ENCODE assay signal across 16 cellular contexts in the genomic region with DNA sequence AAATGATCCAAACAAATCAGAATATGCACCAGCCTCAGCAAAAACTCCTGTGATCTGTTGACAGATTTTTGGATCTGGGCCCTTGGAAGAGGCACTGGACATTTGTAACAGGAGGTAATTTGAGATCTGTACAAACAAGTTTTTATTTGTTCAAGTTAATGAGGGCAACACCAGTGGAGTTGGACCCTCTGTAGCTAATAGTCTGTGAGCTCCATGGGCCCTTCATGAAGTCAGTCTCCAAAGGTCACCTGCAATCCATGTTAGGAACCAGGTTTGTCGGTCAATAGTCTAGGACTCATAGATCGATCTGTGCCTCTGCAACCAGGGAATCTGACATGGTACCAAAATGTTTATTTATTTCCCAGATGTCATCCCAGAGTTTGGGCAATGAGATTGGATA. TPM values are rescaled to one million over a fixed set of nuclear protein-coding genes. Genes with fewer than 3 reads are reported as not detected.
A peak's percentile ranks its signal among the peaks of the same experiment; 100 is the strongest.
DNase-seq lines count a peak whose midpoint lies in the region; ATAC-seq and TF ChIP-seq lines count a peak whose summit lies in the region.
"Had no signal": no experiment of that assay in that cellular context is flagged by ENCODE, and none has a peak within 500 bp of the region (broad histone marks: within the 10 kb centered on the region; RNA-seq: fewer than 3 reads in every experiment).

No MANE protein-coding gene starts in this region.

- H3K27ac Mint-ChIP-seq in WTC11 (peak overlapping the region; percentile 71), MCF 10A (ENCODE audit: low read depth, unreplicated experiment) (no peak overlapping the region)
- H3K27ac Mint-ChIP-seq: IgD-negative memory B cell had no signal

- H3K4me3 Mint-ChIP-seq in WTC11 (no peak overlapping the region), MCF 10A (ENCODE audit: unreplicated experiment) (no peak overlapping the region)
- H3K4me3 Mint-ChIP-seq: IgD-negative memory B cell had no signal

- intact Hi-C loops in MCF 10A (cut with micrococcal nuclease) = no loop called here

- no peak for TF ChIP-seq CTCF in WTC11 (IDR thresholded peaks at IDR 0.05)
- TF ChIP-seq CTCF in MCF 10A (IDR thresholded peaks at IDR 0.05; ENCODE audit: unreplicated experiment) = no peak

- CTCF ChIA-PET in WTC11 (lab: Charles Lee) (no interaction called here), MCF 10A (lab: Yijun Ruan, JAX) (no interaction called here)

- POLR2A ChIA-PET in WTC11 (lab: Charles Lee) = no interaction called here
- POLR2A ChIA-PET in MCF 10A (lab: Yijun Ruan, JAX) = no interaction called here

- H3K36me3 Mint-ChIP-seq in WTC11 = no peaks in the 10 kb centered on the region
- H3K36me3 Mint-ChIP-seq in MCF 10A (ENCODE audit: insufficient read depth, unreplicated experiment) = no peaks in the 10 kb centered on the region
- H3K36me3 Mint-ChIP-seq: IgD-negative memory B cell had no signal

- H3K27me3 Mint-ChIP-seq in WTC11 (ENCODE audit: low read depth) (no peaks in the 10 kb centered on the region), MCF 10A (ENCODE audit: insufficient read depth, unreplicated experiment) (no peaks in the 10 kb centered on the region)
- H3K27me3 Mint-ChIP-seq: IgD-negative memory B cell had no signal

- no peaks in the 10 kb centered on the region for H3K9me3 Mint-ChIP-seq in WTC11
- no peaks in the 10 kb centered on the region for H3K9me3 Mint-ChIP-seq in MCF 10A (ENCODE audit: unreplicated experiment)
- H3K9me3 Mint-ChIP-seq: IgD-negative memory B cell had no signal

- peak; percentile 49 for DNase-seq in DMS79 treated with DMSO at 0.1 percent for 48 hours (lab: John Stamatoyannopoulos, UW)
- peak; percentile 37 to 84 for DNase-seq in NCI-H2081 (lab: John Stamatoyannopoulos, UW)
- DNase-seq in WTC11 (ENCODE audit: low spot score) = no peak
- DNase-seq in myocyte (ENCODE audit: low read depth) = peak; percentile 51
- no peak for DNase-seq in NCI-H1436 (lab: John Stamatoyannopoulos, UW)
- DNase-seq in Kasumi-1 (lab: John Stamatoyannopoulos, UW) = no peak
- no peak for DNase-seq in MCF 10A (ENCODE audit: unreplicated experiment)
- DNase-seq in activated CD8-positive, alpha-beta memory T cell treated with anti-CD3 and anti-CD28 coated beads for 24 hours = no peak
- DNase-seq: activated T-cell treated with anti-CD3 and anti-CD28 coated beads, Interleukin-2, amount 50 U/mL, for 48 hours; AML-193; mammary epithelial cell; NK-92 treated with Interleukin-12 subunit alpha and Interleukin-12 subunit beta, amount 100 ng/mL, for 24 hours; posterior cingulate gyrus; stimulated activated CD4-positive, alpha-beta T cell treated with anti-CD3 and anti-CD28 coated beads, Interleukin-4, amount 100 ng/mL, for 24 hours; stimulated activated naive CD4-positive, alpha-beta T cell had no signal

- BruUV-seq in MCF 10A (replicated peaks; lab: Mats Ljungman, UMichigan) = no TSS peak

- H3K4me1 Mint-ChIP-seq in WTC11 (peaks cover 76% of the 10 kb centered on the region), MCF 10A (ENCODE audit: insufficient read depth, unreplicated experiment) (peaks cover 11% of the 10 kb centered on the region)
- H3K4me1 Mint-ChIP-seq: IgD-negative memory B cell had no signal

- no peak for ATAC-seq in WTC11

TF ChIP-seq in WTC11, 78 proteins besides CTCF, POLR2A, EP300 and RAD21:
- TF ChIP-seq, protein P1, sequence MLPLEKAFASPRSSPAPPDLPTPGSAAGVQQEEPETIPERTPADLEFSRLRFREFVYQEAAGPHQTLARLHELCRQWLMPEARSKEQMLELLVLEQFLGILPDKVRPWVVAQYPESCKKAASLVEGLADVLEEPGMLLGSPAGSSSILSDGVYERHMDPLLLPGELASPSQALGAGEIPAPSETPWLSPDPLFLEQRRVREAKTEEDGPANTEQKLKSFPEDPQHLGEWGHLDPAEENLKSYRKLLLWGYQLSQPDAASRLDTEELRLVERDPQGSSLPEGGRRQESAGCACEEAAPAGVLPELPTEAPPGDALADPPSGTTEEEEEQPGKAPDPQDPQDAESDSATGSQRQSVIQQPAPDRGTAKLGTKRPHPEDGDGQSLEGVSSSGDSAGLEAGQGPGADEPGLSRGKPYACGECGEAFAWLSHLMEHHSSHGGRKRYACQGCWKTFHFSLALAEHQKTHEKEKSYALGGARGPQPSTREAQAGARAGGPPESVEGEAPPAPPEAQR (CRISPR knock-in tag; IDR thresholded peaks at IDR 0.05) = no peak
- TF ChIP-seq, protein P2, sequence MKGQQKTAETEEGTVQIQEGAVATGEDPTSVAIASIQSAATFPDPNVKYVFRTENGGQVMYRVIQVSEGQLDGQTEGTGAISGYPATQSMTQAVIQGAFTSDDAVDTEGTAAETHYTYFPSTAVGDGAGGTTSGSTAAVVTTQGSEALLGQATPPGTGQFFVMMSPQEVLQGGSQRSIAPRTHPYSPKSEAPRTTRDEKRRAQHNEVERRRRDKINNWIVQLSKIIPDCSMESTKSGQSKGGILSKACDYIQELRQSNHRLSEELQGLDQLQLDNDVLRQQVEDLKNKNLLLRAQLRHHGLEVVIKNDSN (CRISPR knock-in tag; IDR thresholded peaks at IDR 0.05) = no peak
- no peak for TF ChIP-seq NR1H2 (CRISPR knock-in tag; IDR thresholded peaks at IDR 0.05)
- TF ChIP-seq, protein P3, sequence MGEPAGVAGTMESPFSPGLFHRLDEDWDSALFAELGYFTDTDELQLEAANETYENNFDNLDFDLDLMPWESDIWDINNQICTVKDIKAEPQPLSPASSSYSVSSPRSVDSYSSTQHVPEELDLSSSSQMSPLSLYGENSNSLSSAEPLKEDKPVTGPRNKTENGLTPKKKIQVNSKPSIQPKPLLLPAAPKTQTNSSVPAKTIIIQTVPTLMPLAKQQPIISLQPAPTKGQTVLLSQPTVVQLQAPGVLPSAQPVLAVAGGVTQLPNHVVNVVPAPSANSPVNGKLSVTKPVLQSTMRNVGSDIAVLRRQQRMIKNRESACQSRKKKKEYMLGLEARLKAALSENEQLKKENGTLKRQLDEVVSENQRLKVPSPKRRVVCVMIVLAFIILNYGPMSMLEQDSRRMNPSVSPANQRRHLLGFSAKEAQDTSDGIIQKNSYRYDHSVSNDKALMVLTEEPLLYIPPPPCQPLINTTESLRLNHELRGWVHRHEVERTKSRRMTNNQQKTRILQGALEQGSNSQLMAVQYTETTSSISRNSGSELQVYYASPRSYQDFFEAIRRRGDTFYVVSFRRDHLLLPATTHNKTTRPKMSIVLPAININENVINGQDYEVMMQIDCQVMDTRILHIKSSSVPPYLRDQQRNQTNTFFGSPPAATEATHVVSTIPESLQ (CRISPR knock-in tag; IDR thresholded peaks at IDR 0.05) = no peak
- no peak for TF ChIP-seq SMAD4 (CRISPR knock-in tag; IDR thresholded peaks at IDR 0.05)
- no peak for TF ChIP-seq SP1 (CRISPR knock-in tag; conservative IDR thresholded peaks at IDR 0.05)
- no peak for TF ChIP-seq FOXP1 (CRISPR knock-in tag; IDR thresholded peaks at IDR 0.05; ENCODE audit: borderline replicate concordance)
- TF ChIP-seq ZNF121 (CRISPR knock-in tag; IDR thresholded peaks at IDR 0.05) = no peak
- TF ChIP-seq KAT7 (CRISPR knock-in tag; IDR thresholded peaks at IDR 0.05; ENCODE audit: borderline replicate concordance) = no peak
- TF ChIP-seq ZNF138 (CRISPR knock-in tag; conservative IDR thresholded peaks at IDR 0.05) = no peak
- TF ChIP-seq FOXJ3 (CRISPR knock-in tag; IDR thresholded peaks at IDR 0.05; ENCODE audit: borderline replicate concordance) = no peak
- no peak for TF ChIP-seq IRF2 (CRISPR knock-in tag; IDR thresholded peaks at IDR 0.05; ENCODE audit: borderline replicate concordance, low read depth)
- no peak for TF ChIP-seq TEAD1 (CRISPR knock-in tag; IDR thresholded peaks at IDR 0.05)
- TF ChIP-seq, protein P4, sequence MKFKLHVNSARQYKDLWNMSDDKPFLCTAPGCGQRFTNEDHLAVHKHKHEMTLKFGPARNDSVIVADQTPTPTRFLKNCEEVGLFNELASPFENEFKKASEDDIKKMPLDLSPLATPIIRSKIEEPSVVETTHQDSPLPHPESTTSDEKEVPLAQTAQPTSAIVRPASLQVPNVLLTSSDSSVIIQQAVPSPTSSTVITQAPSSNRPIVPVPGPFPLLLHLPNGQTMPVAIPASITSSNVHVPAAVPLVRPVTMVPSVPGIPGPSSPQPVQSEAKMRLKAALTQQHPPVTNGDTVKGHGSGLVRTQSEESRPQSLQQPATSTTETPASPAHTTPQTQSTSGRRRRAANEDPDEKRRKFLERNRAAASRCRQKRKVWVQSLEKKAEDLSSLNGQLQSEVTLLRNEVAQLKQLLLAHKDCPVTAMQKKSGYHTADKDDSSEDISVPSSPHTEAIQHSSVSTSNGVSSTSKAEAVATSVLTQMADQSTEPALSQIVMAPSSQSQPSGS (CRISPR knock-in tag; IDR thresholded peaks at IDR 0.05; ENCODE audit: borderline replicate concordance, low read depth) = no peak
- no peak for TF ChIP-seq CREB1 (CRISPR knock-in tag; IDR thresholded peaks at IDR 0.05)
TF ChIP-seq in WTC11: peak in this region for 0.

RNA-seq across cellular contexts. Expression of a gene that starts 40.9 kb away (rescaled TPM):
- 52.3 to 71.8 TPM (median 71.0 TPM) in 3 replicates for total RNA-seq in WTC11 (2021)
- total RNA-seq in myocyte = 235 and 319 TPM in 2 replicates
- 216 TPM for polyA plus RNA-seq in myocyte (2012)
- 60.3 and 64.3 TPM in 2 replicates for total RNA-seq in MCF 10A (2022)

Comparison
In these comparisons a context has a peak if more than half of its experiments do, and no peak if none do; other contexts are left out.
1. DNase-seq: peak in DMS79 treated with DMSO at 0.1 percent for 48 hours (single experiment), NCI-H2081 (2 of 2) and myocyte (single experiment); none in WTC11 (single experiment), NCI-H1436 (single experiment), Kasumi-1 (0 of 2), MCF 10A (single experiment) and activated CD8-positive, alpha-beta memory T cell treated with anti-CD3 and anti-CD28 coated beads for 24 hours (single experiment).